Comparison of ENCODE assay signal across 15 cellular contexts in genomic region chr6:91575032-91575431, GRCh38.
A peak's percentile ranks its signal among the peaks of the same experiment; 100 is the strongest.
DNase-seq lines count a peak whose midpoint lies in the region; ATAC-seq and TF ChIP-seq lines count a peak whose summit lies in the region.
"Had no signal": no experiment of that assay in that cellular context is flagged by ENCODE, and none has a peak within 500 bp of the region (broad histone marks: within the 10 kb centered on the region; RNA-seq: fewer than 3 reads in every experiment).

No MANE protein-coding gene starts in this region.

- in situ Hi-C loops in GM13977 (cut with MboI; ENCODE audit: low pct_unique_long_range_greater_than_20kb, low sequenced_read_pairs, unreplicated experiment) = no loop called here

- no peak overlapping the region for H3K4me3 Mint-ChIP-seq in type B pancreatic cell

- no peaks in the 10 kb centered on the region for H3K36me3 Mint-ChIP-seq in type B pancreatic cell
- H3K36me3 Mint-ChIP-seq: activated naive CD4-positive, alpha-beta T cell treated with anti-CD3 and anti-CD28 coated beads, Interleukin-2, amount 50 U/mL, for 72 hours had no signal

- no peak for TF ChIP-seq CTCF in GM13977 (IDR thresholded peaks at IDR 0.05; ENCODE audit: extremely low read depth, insufficient read depth, missing control alignments)
- TF ChIP-seq CTCF in type B pancreatic cell (conservative IDR thresholded peaks at IDR 0.05) = no peak

- no peaks in the 10 kb centered on the region for H3K9me3 Mint-ChIP-seq in type B pancreatic cell

- H3K4me1 Mint-ChIP-seq in type B pancreatic cell (ENCODE audit: unreplicated experiment) = no peaks in the 10 kb centered on the region

- no peaks in the 10 kb centered on the region for H3K27me3 Mint-ChIP-seq in type B pancreatic cell

- peak; percentile 48 for ATAC-seq in GM19455 (IDR thresholded peaks at IDR 0.05; ENCODE audit: unreplicated experiment)
- peak; percentile 69 for ATAC-seq in HG02970 (IDR thresholded peaks at IDR 0.05; ENCODE audit: low FRiP score, unreplicated experiment)
- ATAC-seq in HG03575 (IDR thresholded peaks at IDR 0.05; ENCODE audit: extremely low read depth, insufficient number of reproducible peaks, low FRiP score, unreplicated experiment) = peak; percentile 65
- ATAC-seq: activated naive CD4-positive, alpha-beta T cell treated with anti-CD3 and anti-CD28 coated beads, Interleukin-2, amount 50 U/mL, for 72 hours; mucosa of descending colon had no signal

- H3K27ac Mint-ChIP-seq in type B pancreatic cell = no peak overlapping the region
- H3K27ac Mint-ChIP-seq: activated naive CD4-positive, alpha-beta T cell treated with anti-CD3 and anti-CD28 coated beads, Interleukin-2, amount 50 U/mL, for 72 hours had no signal

- DNase-seq in GM13977 (ENCODE audit: low spot score) (peak; percentile 2), GDM1 (lab: John Stamatoyannopoulos, UW) (no peak), type B pancreatic cell (ENCODE audit: extremely low spot score, unreplicated experiment) (no peak), cortex of kidney (lab: John Stamatoyannopoulos, UW) (no peak)
- DNase-seq in activated CD4-positive, CD25-positive, alpha-beta regulatory T cell treated with anti-CD3 and anti-CD28 coated beads, Interleukin-2, amount 50 U/mL, for 72 hours = no peak
- DNase-seq: esophagus squamous epithelium; mucosa of descending colon; NCI-H1436 treated with DMSO at 0.1 percent for 48 hours; NCI-H524; stimulated activated CD4-positive, alpha-beta T cell treated with anti-CD3 and anti-CD28 coated beads, Interleukin-2, amount 100 ng/mL, for 24 hours; uterus had no signal
